Comparison of ENCODE assay signal across 9 cellular contexts in the genomic region with DNA sequence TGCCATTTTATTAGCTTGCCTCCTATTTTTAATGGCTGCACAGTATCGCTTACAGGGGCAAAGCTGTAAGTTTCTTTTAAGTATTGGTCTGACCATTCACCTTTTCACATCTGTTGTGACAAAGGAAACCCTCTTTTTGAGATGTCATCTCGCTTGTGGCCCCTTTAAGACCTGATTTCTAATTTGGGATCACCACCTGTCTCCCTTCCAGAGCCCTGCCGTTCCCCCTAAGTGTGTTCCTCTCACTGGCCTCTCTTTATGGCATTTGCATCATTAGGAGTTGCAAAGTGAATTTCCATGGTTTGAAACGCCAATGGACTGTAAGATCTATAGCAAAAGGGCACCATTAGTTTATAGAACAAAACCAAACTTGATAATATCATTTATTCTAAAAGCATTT. TPM values are rescaled to one million over a fixed set of nuclear protein-coding genes. Genes with fewer than 3 reads are reported as not detected.
DNase-seq lines count a peak whose midpoint lies in the region; ATAC-seq and TF ChIP-seq lines count a peak whose summit lies in the region.
"Had no signal": no experiment of that assay in that cellular context is flagged by ENCODE, and none has a peak within 500 bp of the region (broad histone marks: within the 10 kb centered on the region; RNA-seq: fewer than 3 reads in every experiment).

No MANE protein-coding gene starts in this region.

- peaks cover 41% of the 10 kb centered on the region for H3K27me3 Mint-ChIP-seq in CD8-positive, alpha-beta T cell (ENCODE audit: low read depth)

- H3K9me3 ChIP-seq in CD8-positive, alpha-beta T cell (ENCODE audit: low read length): no peaks in the 10 kb centered on the region
- H3K9me3 ChIP-seq in osteoblast (ENCODE audit: low read depth, low read length) (peaks cover 5% of the 10 kb centered on the region), aorta (ENCODE audit: control insufficient read depth, low read length) (no peaks in the 10 kb centered on the region)

- no peak overlapping the region for H3K4me3 ChIP-seq in CD8-positive, alpha-beta T cell (ENCODE audit: low read depth, low read length)
- H3K4me3 ChIP-seq in NB4 (ENCODE audit: low read depth, low read length): peak overlapping the region; percentile 70
- H3K4me3 ChIP-seq in osteoblast (ENCODE audit: insufficient read depth, low read length): peak overlapping the region; percentile 78
- H3K4me3 ChIP-seq in aorta (ENCODE audit: low read length in 2 of 2): peak overlapping the region in 1 of 2 donors; percentile 30

- no peak for ATAC-seq in CD8-positive, alpha-beta T cell
- no peak for ATAC-seq in GM21528 (IDR thresholded peaks at IDR 0.05; ENCODE audit: low FRiP score, unreplicated experiment)
- no peak for ATAC-seq in aorta (ENCODE audit: low FRiP score)
- no peak for ATAC-seq in GM19328 (IDR thresholded peaks at IDR 0.05; ENCODE audit: unreplicated experiment)

- H3K4me3 Mint-ChIP-seq in CD8-positive, alpha-beta T cell: peak overlapping the region; percentile 3

- H3K36me3 ChIP-seq in CD8-positive, alpha-beta T cell (ENCODE audit: insufficient read depth, low read length): no peaks in the 10 kb centered on the region
- no peaks in the 10 kb centered on the region for H3K36me3 ChIP-seq in osteoblast (ENCODE audit: insufficient read depth, low read length)
- no peaks in the 10 kb centered on the region for H3K36me3 ChIP-seq in aorta (ENCODE audit: control insufficient read depth in 1 of 2, insufficient read depth in 2 of 2, low read length in 1 of 2)

- TF ChIP-seq POLR2A in NB4 (IDR thresholded peaks at IDR 0.05; ENCODE audit: extremely low read depth, insufficient read length) (no peak), erythroblast (IDR thresholded peaks at IDR 0.05; ENCODE audit: low read length) (no peak)

- peaks cover 14% of the 10 kb centered on the region for H3K4me1 Mint-ChIP-seq in CD8-positive, alpha-beta T cell (ENCODE audit: low read depth)

- peaks cover 10% of the 10 kb centered on the region for H3K9me3 Mint-ChIP-seq in CD8-positive, alpha-beta T cell

- DNase-seq in CD8-positive, alpha-beta T cell: no peak
- DNase-seq in NB4 (ENCODE audit: low read depth) (peak; percentile 23), erythroblast (lab: John Stamatoyannopoulos, UW) (peak; percentile 61 to 62), osteoblast (ENCODE audit: insufficient read length, low spot score, missing footprints) (no peak), aorta (no peak)
- no peak for DNase-seq in activated CD4-positive, alpha-beta T cell treated with anti-CD3 and anti-CD28 coated beads for 4 hours

- H3K27ac ChIP-seq in CD8-positive, alpha-beta T cell (ENCODE audit: low read depth, low read length): no peak overlapping the region
- H3K27ac ChIP-seq in osteoblast (ENCODE audit: low read depth, low read length) (no peak overlapping the region), aorta (ENCODE audit: low read depth in 1 of 2, low read length in 2 of 2) (no peak overlapping the region)

- H3K36me3 Mint-ChIP-seq in CD8-positive, alpha-beta T cell: no peaks in the 10 kb centered on the region
- H3K36me3 Mint-ChIP-seq: activated CD8-positive, alpha-beta memory T cell treated with anti-CD3 and anti-CD28 coated beads, Interleukin-2, amount 10 ng/mL, durations not matched to agents 7 days and 5 days had no signal

- TF ChIP-seq CTCF in CD8-positive, alpha-beta T cell (IDR thresholded peaks at IDR 0.05): no peak
- TF ChIP-seq CTCF in NB4 (IDR thresholded peaks at IDR 0.05; ENCODE audit: low read depth, low read length) (no peak), osteoblast (IDR thresholded peaks at IDR 0.05; ENCODE audit: extremely low read depth, low read depth, low read length) (no peak)

- peak overlapping the region; percentile 77 for H3K4me2 ChIP-seq in osteoblast (ENCODE audit: insufficient read depth, low read length)

- no peaks in the 10 kb centered on the region for H3K27me3 ChIP-seq in CD8-positive, alpha-beta T cell (ENCODE audit: insufficient read depth, low read length)
- H3K27me3 ChIP-seq in osteoblast (ENCODE audit: insufficient read depth, low read length): peaks cover 18% of the 10 kb centered on the region
- no peaks in the 10 kb centered on the region for H3K27me3 ChIP-seq in aorta (ENCODE audit: control insufficient read depth in 1 of 2, insufficient read depth in 2 of 2, low read length in 1 of 2)

- H3K27ac Mint-ChIP-seq in CD8-positive, alpha-beta T cell: no peak overlapping the region
- H3K27ac Mint-ChIP-seq: activated CD8-positive, alpha-beta memory T cell treated with anti-CD3 and anti-CD28 coated beads, Interleukin-2, amount 10 ng/mL, durations not matched to agents 7 days and 5 days had no signal

- POLR2A ChIA-PET in CD8-positive, alpha-beta T cell (lab: Charles Lee): no interaction called here

- WGBS in aorta, 2 donors: 71 to 77% methylated on average over 4 of the region's 4 CpGs

- no peak overlapping the region for H2AFZ ChIP-seq in osteoblast (ENCODE audit: low read length)

- intact Hi-C loops in CD8-positive, alpha-beta T cell (cut with DNase I, micrococcal nuclease): no loop called here
- intact Hi-C loops in aorta (cut with DNase I): no loop called here

- no peaks in the 10 kb centered on the region for H3K4me1 ChIP-seq in CD8-positive, alpha-beta T cell (ENCODE audit: insufficient read depth, low read length)
- H3K4me1 ChIP-seq in osteoblast (ENCODE audit: insufficient read depth, low read length) (peaks cover 3% of the 10 kb centered on the region), aorta (ENCODE audit: control insufficient read depth in 1 of 2, insufficient read depth in 2 of 2, low read length in 2 of 2) (peaks cover 0 to 5% of the 10 kb centered on the region in 2 donors)

- H4K20me1 ChIP-seq in osteoblast (ENCODE audit: insufficient read depth, low read length): no peaks in the 10 kb centered on the region

- peaks cover 34% of the 10 kb centered on the region for H3K79me2 ChIP-seq in osteoblast (ENCODE audit: insufficient read depth, low read length)

- CTCF ChIA-PET in CD8-positive, alpha-beta T cell (lab: Charles Lee): no interaction called here

RNA-seq across cellular contexts. Expression of gene EPDR1, which starts 1.4 kb away (rescaled TPM):
- total RNA-seq in CD8-positive, alpha-beta T cell: under 1 TPM in 1 of 2 experiments, not detected in 1; 0.42 TPM
- total RNA-seq in osteoblast (99.3 and 123 TPM in 2 replicates), aorta (10 to 100 TPM; 35.6 to 39.0 TPM)
- polyA plus RNA-seq in aorta: 10 to 100 TPM; 31.3 to 44.0 TPM

RNA-seq across cellular contexts. Expression of gene SFRP4, which starts 5.3 kb away (rescaled TPM):
- total RNA-seq in CD8-positive, alpha-beta T cell: not detected
- total RNA-seq in osteoblast (151 and 205 TPM in 2 replicates), aorta (100 to 1,000 TPM in 1 of 2 donors, 10 to 100 TPM in 1; 98.6 to 302 TPM)
- polyA plus RNA-seq in aorta: 10 to 100 TPM; 15.9 to 21.6 TPM
- total RNA-seq: activated CD8-positive, alpha-beta memory T cell treated with anti-CD3 and anti-CD28 coated beads, Interleukin-2, amount 10 ng/mL, durations not matched to agents 7 days and 5 days had no signal

Comparison
In these comparisons a context has a peak if more than half of its experiments do, and no peak if none do; other contexts are left out.
1. DNase-seq: peak in NB4 (single experiment) and erythroblast (2 of 2); none in CD8-positive, alpha-beta T cell (0 of 7), osteoblast (single experiment), aorta (0 of 2) and activated CD4-positive, alpha-beta T cell treated with anti-CD3 and anti-CD28 coated beads for 4 hours (0 of 2).
2. RNA of gene EPDR1, which starts 1.4 kb away (total RNA-seq): 99.3 to 123 TPM in osteoblast and 35.6 to 39.0 TPM in aorta; 0.42 TPM in CD8-positive, alpha-beta T cell; every median in the first group is over 10 times any median in the second.
3. RNA of gene SFRP4, which starts 5.3 kb away (total RNA-seq): 98.6 to 302 TPM in aorta and 151 to 205 TPM in osteoblast; not detected in CD8-positive, alpha-beta T cell; every median in the first group is over 10 times any median in the second.